ENCODE assay signal across 22 cellular contexts in the genomic region with DNA sequence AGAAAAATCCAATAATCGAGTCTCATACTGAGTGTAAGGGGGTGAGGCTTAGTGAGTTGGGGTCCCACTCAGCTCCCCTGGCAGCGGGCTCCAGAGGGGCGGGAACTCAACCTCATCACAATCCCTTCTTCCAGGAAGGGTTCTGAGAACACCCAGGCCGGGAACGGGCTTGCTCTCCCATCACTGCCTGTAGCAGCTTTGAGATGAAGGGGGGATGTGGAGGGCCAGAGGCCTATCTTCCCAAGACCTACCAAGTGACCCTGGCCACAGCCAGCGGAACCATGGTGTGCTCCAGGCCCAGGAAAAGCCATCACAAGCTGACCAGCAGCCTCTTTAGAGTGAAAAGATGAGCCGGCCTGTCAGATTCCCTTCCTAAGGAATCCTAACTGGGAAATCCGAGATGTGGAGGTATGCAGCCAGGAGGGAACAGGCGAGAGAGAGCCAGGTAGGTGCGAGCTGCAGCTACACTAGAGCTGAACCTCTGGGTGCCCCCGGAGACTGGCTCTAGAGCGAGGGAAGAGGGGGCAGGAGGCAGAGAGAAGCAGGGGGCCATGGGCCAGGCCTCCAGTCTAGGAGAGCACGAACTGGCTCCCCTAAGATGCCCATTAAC. TPM values are rescaled to one million over a fixed set of nuclear protein-coding genes. Genes with fewer than 3 reads are reported as not detected.
"Had no signal": no experiment of that assay in that cellular context is flagged by ENCODE, and none has a peak within 500 bp of the region (broad histone marks: within the 10 kb centered on the region; RNA-seq: fewer than 3 reads in every experiment).

No MANE protein-coding gene starts in this region.

- ATAC-seq: activated CD8-positive, alpha-beta memory T cell treated with anti-CD3 and anti-CD28 coated beads, Interleukin-2, amount 10 ng/mL, durations not matched to agents 7 days and 5 days; activated naive CD8-positive, alpha-beta T cell treated with anti-CD3 and anti-CD28 coated beads, Interleukin-2, amount 50 U/mL, for 24 hours; activated T-helper 17 cell treated with anti-CD3 and anti-CD28 coated beads, Interleukin-2, amount 50 U/mL, for 72 hours; naive thymus-derived CD4-positive, alpha-beta T cell; SK-N-SH treated with all-trans-retinoic acid at 6 μM for 48 hours; stimulated activated naive CD8-positive, alpha-beta T cell treated with anti-CD3 and anti-CD28 coated beads, Interleukin-15, Interleukin-2, amounts not matched to agents 100 U/mL and 50 U/mL, for 24 hours; T-cell had no signal

- H3K4me3 ChIP-seq: colonic mucosa, gastroesophageal sphincter, heart left ventricle, left lung, upper lobe of left lung had no signal

- H3K27ac Mint-ChIP-seq: activated B cell treated with CpG ODN at 0.5 μM for 24 hours; activated CD4-positive, alpha-beta memory T cell treated with anti-CD3 and anti-CD28 coated beads, Interleukin-2, amount 10 ng/mL, durations not matched to agents 7 days and 5 days; activated CD8-positive, alpha-beta memory T cell treated with anti-CD3 and anti-CD28 coated beads, Interleukin-2, amount 10 ng/mL, durations not matched to agents 7 days and 5 days; activated naive CD4-positive, alpha-beta T cell treated with anti-CD3 and anti-CD28 coated beads for 36 hours; activated naive CD8-positive, alpha-beta T cell treated with anti-CD3 and anti-CD28 coated beads, Interleukin-2, amount 50 U/mL, for 24 hours; activated T-helper 17 cell treated with anti-CD3 and anti-CD28 coated beads, Interleukin-2, amount 50 U/mL, for 72 hours; memory B cell; naive thymus-derived CD4-positive, alpha-beta T cell; T-cell had no signal

- H3K9me3 Mint-ChIP-seq: activated B cell treated with CpG ODN at 0.5 μM for 24 hours; activated CD4-positive, alpha-beta memory T cell treated with anti-CD3 and anti-CD28 coated beads, Interleukin-2, amount 10 ng/mL, durations not matched to agents 7 days and 5 days; activated naive CD4-positive, alpha-beta T cell treated with anti-CD3 and anti-CD28 coated beads for 36 hours; activated naive CD8-positive, alpha-beta T cell treated with anti-CD3 and anti-CD28 coated beads, Interleukin-2, amount 50 U/mL, for 24 hours; activated T-helper 17 cell treated with anti-CD3 and anti-CD28 coated beads, Interleukin-2, amount 50 U/mL, for 72 hours; central memory CD8-positive, alpha-beta T cell; memory B cell; naive thymus-derived CD4-positive, alpha-beta T cell; T-cell had no signal

- H3K4me3 Mint-ChIP-seq: activated B cell treated with CpG ODN at 0.5 μM for 24 hours; activated CD4-positive, alpha-beta memory T cell treated with anti-CD3 and anti-CD28 coated beads, Interleukin-2, amount 10 ng/mL, durations not matched to agents 7 days and 5 days; activated CD8-positive, alpha-beta memory T cell treated with anti-CD3 and anti-CD28 coated beads, Interleukin-2, amount 10 ng/mL, durations not matched to agents 7 days and 5 days; activated naive CD4-positive, alpha-beta T cell treated with anti-CD3 and anti-CD28 coated beads for 36 hours; activated naive CD8-positive, alpha-beta T cell treated with anti-CD3 and anti-CD28 coated beads, Interleukin-2, amount 50 U/mL, for 24 hours; activated T-helper 17 cell treated with anti-CD3 and anti-CD28 coated beads, Interleukin-2, amount 50 U/mL, for 72 hours; central memory CD8-positive, alpha-beta T cell; naive thymus-derived CD4-positive, alpha-beta T cell; T-cell had no signal

- DNase-seq: activated B cell treated with CpG ODN at 0.5 μM for 24 hours; activated CD4-positive, alpha-beta memory T cell treated with anti-CD3 and anti-CD28 coated beads, Interleukin-2, amount 10 ng/mL, durations not matched to agents 7 days and 5 days; activated CD4-positive, alpha-beta T cell treated with anti-CD3 and anti-CD28 coated beads for 4 hours; activated CD8-positive, alpha-beta memory T cell treated with anti-CD3 and anti-CD28 coated beads, Interleukin-2, amount 10 ng/mL, durations not matched to agents 7 days and 5 days; activated naive CD4-positive, alpha-beta T cell treated with anti-CD3 and anti-CD28 coated beads for 36 hours; activated naive CD8-positive, alpha-beta T cell treated with anti-CD3 and anti-CD28 coated beads, Interleukin-2, amount 50 U/mL, for 24 hours; colonic mucosa; naive thymus-derived CD4-positive, alpha-beta T cell; retina; stimulated activated naive CD8-positive, alpha-beta T cell treated with anti-CD3 and anti-CD28 coated beads, Interleukin-15, Interleukin-2, amounts not matched to agents 100 U/mL and 50 U/mL, for 24 hours; T-cell had no signal

- H3K4me1 Mint-ChIP-seq: activated B cell treated with CpG ODN at 0.5 μM for 24 hours; activated CD4-positive, alpha-beta memory T cell treated with anti-CD3 and anti-CD28 coated beads, Interleukin-2, amount 10 ng/mL, durations not matched to agents 7 days and 5 days; activated naive CD8-positive, alpha-beta T cell treated with anti-CD3 and anti-CD28 coated beads, Interleukin-2, amount 50 U/mL, for 24 hours; activated T-helper 17 cell treated with anti-CD3 and anti-CD28 coated beads, Interleukin-2, amount 50 U/mL, for 72 hours; central memory CD8-positive, alpha-beta T cell; T-cell had no signal

- H3K27ac ChIP-seq: colonic mucosa, neutrophil had no signal

- H3K36me3 ChIP-seq: colonic mucosa, gastroesophageal sphincter, heart left ventricle, left lung, neutrophil, upper lobe of left lung had no signal

- FAIRE-seq: endometrium had no signal

- H3K9me3 ChIP-seq: colonic mucosa, gastroesophageal sphincter, heart left ventricle, left lung, neutrophil, upper lobe of left lung had no signal

- H3K36me3 Mint-ChIP-seq: activated CD8-positive, alpha-beta memory T cell treated with anti-CD3 and anti-CD28 coated beads, Interleukin-2, amount 10 ng/mL, durations not matched to agents 7 days and 5 days; brain; memory B cell; naive thymus-derived CD4-positive, alpha-beta T cell; T-cell had no signal

- H3K4me1 ChIP-seq: colonic mucosa had no signal

RNA-seq across cellular contexts. Expression of gene GRAMD2A, which starts 18.5 kb away (rescaled TPM):
- total RNA-seq: activated B cell treated with CpG ODN at 0.5 μM for 24 hours; activated CD4-positive, alpha-beta memory T cell treated with anti-CD3 and anti-CD28 coated beads, Interleukin-2, amount 10 ng/mL, durations not matched to agents 7 days and 5 days; activated CD8-positive, alpha-beta memory T cell treated with anti-CD3 and anti-CD28 coated beads, Interleukin-2, amount 10 ng/mL, durations not matched to agents 7 days and 5 days; activated naive CD4-positive, alpha-beta T cell treated with anti-CD3 and anti-CD28 coated beads for 36 hours; naive thymus-derived CD4-positive, alpha-beta T cell; T-cell had no signal
- polyA plus RNA-seq: naive thymus-derived CD4-positive, alpha-beta T cell had no signal
